8 cellular contexts compared by ENCODE assay signal in genomic region chr17:78378225-78379133, GRCh38. TPM values are rescaled to one million over a fixed set of nuclear protein-coding genes. Genes with fewer than 3 reads are reported as not detected.
DNase-seq lines count a peak whose midpoint lies in the region; ATAC-seq and TF ChIP-seq lines count a peak whose summit lies in the region.

A gene with protein sequence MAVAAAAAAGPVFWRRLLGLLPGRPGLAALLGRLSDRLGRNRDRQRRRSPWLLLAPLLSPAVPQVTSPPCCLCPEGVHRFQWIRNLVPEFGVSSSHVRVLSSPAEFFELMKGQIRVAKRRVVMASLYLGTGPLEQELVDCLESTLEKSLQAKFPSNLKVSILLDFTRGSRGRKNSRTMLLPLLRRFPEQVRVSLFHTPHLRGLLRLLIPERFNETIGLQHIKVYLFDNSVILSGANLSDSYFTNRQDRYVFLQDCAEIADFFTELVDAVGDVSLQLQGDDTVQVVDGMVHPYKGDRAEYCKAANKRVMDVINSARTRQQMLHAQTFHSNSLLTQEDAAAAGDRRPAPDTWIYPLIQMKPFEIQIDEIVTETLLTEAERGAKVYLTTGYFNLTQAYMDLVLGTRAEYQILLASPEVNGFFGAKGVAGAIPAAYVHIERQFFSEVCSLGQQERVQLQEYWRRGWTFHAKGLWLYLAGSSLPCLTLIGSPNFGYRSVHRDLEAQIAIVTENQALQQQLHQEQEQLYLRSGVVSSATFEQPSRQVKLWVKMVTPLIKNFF (plus strand): TSS chr17:78378649. CDS start chr17:78378666, 17 bp downstream.

- intact Hi-C loops in heart left ventricle (cut with DNase I) (loop anchor here in 1 of 10 donors (2.0 kb wide), 1 partner anchor 18 kb away; no protein-coding TSS in a partner anchor), posterior vena cava (cut with DNase I) (no loop called here), upper lobe of right lung (cut with DNase I) (no loop called here)

- DNase-seq in BE2C, result peak; percentile 86
- DNase-seq in LoVo (ENCODE audit: low spot score), result peak; percentile 76
- DNase-seq in T-helper 1 cell, result peak; percentile 61 to 84 (median 74)
- peak; percentile 82 to 94 (median 86) for DNase-seq in heart left ventricle
- peak; percentile 95 for DNase-seq in posterior vena cava (ENCODE audit: low spot score)
- peak; percentile 92 for DNase-seq in upper lobe of right lung

- H3K36me3 ChIP-seq in BE2C, result no peaks in the 10 kb centered on the region; the same call in 1 of the 2 replicates
- H3K36me3 ChIP-seq in heart left ventricle, result peaks cover 0 to 10% (median 0%) of the 10 kb centered on the region in 9 donors
- no peaks in the 10 kb centered on the region for H3K36me3 ChIP-seq in upper lobe of right lung

- H3K9me3 ChIP-seq in BE2C (no peaks in the 10 kb centered on the region), heart left ventricle (no peaks in the 10 kb centered on the region), upper lobe of right lung (no peaks in the 10 kb centered on the region)

- H3K27me3 ChIP-seq in BE2C, result no peaks in the 10 kb centered on the region
- H3K27me3 ChIP-seq in heart left ventricle, result no peaks in the 10 kb centered on the region
- H3K27me3 ChIP-seq in upper lobe of right lung, result no peaks in the 10 kb centered on the region

- 1 to 2% (median 1%) methylated on average over 80 to 89 of the region's 89 CpGs for whole genome bisulfite sequencing in adipose tissue, 3 donors
- 0 to 2% (median 1%) methylated on average over 42 to 89 of the region's 89 CpGs for WGBS in heart left ventricle, 4 donors

- peak in 1 of 2 donors; percentile 83 for TF ChIP-seq POLR2A in heart left ventricle (IDR thresholded peaks at IDR 0.05)

- H3K4me3 ChIP-seq in BE2C (ENCODE audit: low read depth, low read length) (peak within 1 kb of the TSS; percentile 98), heart left ventricle (peak within 1 kb of the TSS; percentile 68 to 99 (median 94)), upper lobe of right lung (peak within 1 kb of the TSS; percentile 80)

- peak; percentile 48 for ATAC-seq in GM19351 (IDR thresholded peaks at IDR 0.05; ENCODE audit: unreplicated experiment)
- peak; percentile 23 to 92 (median 83) for ATAC-seq in heart left ventricle
- ATAC-seq in upper lobe of right lung, result peak; percentile 84

- H3K4me1 ChIP-seq in BE2C (no peaks in the 10 kb centered on the region), heart left ventricle (peaks cover 7 to 94% (median 45%) of the 10 kb centered on the region in 12 donors), upper lobe of right lung (peaks cover 82% of the 10 kb centered on the region)

- peak within 1 kb of the TSS; percentile 75 for H3K27ac ChIP-seq in adipose tissue (ENCODE audit: low read depth, low read length)
- peak within 1 kb of the TSS; percentile 66 to 98 (median 86) for H3K27ac ChIP-seq in heart left ventricle
- peak within 1 kb of the TSS; percentile 94 for H3K27ac ChIP-seq in upper lobe of right lung

- TF ChIP-seq CTCF in BE2C (IDR thresholded peaks at IDR 0.05; ENCODE audit: low read depth, low read length) (no peak), heart left ventricle (IDR thresholded peaks at IDR 0.05) (no peak), upper lobe of right lung (IDR thresholded peaks at IDR 0.05) (no peak)

RNA-seq across cellular contexts. Expression of the gene that starts here (rescaled TPM):
- 66.0 TPM for polyA plus RNA-seq in BE2C (2012; ENCODE audit: insufficient read depth, insufficient read length, low read depth)
- polyA plus RNA-seq in adipose tissue (10 to 100 TPM; 14.2 to 55.2 (median 28.3) TPM), heart left ventricle (10 to 100 TPM; 11.9 to 24.6 TPM)
- total RNA-seq in heart left ventricle (10 to 100 TPM; 14.2 to 32.8 (median 17.3) TPM), posterior vena cava (10 to 100 TPM; 33.6 to 33.7 TPM), upper lobe of right lung (95.5 TPM)

Comparison
In these comparisons a context has a peak if more than half of its experiments do, and no peak if none do; other contexts are left out.
1. Peak in every context shown above with its lines: DNase-seq, ATAC-seq, H3K4me3 ChIP-seq and H3K27ac ChIP-seq.